In the genomic region with DNA sequence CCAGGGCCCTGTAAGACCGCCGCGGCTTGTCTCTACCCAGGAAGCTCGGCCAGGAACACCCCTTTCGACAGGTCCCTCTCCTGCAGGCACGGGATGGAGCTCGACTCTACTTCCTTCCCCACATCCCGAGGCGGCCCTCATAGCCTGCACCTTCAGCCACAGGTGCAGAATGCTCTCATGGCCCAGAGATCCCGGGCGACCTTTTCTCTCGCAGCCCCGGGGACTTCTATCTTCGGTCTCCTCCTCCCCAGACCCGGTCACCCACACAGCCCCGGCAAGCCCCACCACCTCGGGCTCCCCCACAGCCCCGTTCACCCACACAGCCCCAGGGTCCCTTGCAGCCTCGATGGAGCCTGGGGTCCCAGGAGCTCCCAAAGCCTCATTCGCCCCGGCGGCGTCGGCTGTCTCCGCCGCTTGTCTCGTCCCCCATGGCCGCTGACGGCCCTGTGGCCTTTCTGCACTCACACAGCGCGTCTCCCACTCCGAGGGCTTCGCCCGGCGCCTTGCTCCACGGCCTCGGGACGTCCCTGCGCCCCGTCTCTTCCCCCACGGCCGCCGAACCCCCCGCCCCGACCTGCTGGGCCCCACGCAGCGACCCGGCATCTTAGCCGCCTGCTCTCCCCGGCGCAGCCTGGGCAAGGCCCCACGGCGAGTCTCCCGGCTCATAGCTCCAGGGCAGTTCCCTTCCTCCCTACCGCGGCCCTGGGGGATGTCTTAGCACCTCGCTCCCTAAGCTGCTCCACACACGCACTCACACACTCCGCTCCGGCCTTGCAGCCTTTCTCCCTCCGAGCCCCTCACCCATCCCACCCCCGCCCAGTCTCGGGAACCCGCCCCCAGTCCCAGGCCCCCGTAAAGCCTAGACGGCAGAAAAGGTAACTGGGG, we compare ENCODE assay signal across 1 cellular context.
TF ChIP-seq lines count a peak whose summit lies in the region.

No MANE protein-coding gene starts in this region.

TF ChIP-seq in HEK293, 187 proteins besides CTCF, POLR2A, EP300 and RAD21 (continued from another document):
- TF ChIP-seq REST (tag by site-specific recombination; IDR thresholded peaks at IDR 0.05) (no peak), ZNF518A (tag by site-specific recombination; conservative IDR thresholded peaks at IDR 0.05; ENCODE audit: low read depth) (no peak), ZNF792 (tag by site-specific recombination; IDR thresholded peaks at IDR 0.05) (no peak), ZNF548 (tag by site-specific recombination; IDR thresholded peaks at IDR 0.05) (no peak), KLF8 (tag by site-specific recombination; IDR thresholded peaks at IDR 0.05) (no peak), ZNF555 (tag by site-specific recombination; conservative IDR thresholded peaks at IDR 0.05) (no peak), YY2 (tag by site-specific recombination; IDR thresholded peaks at IDR 0.05) (0 out of 2 replicates have a peak, but pooled peaks have one; percentile 32), ZNF433 (tag by site-specific recombination; IDR thresholded peaks at IDR 0.05; ENCODE audit: low read depth) (no peak), ZNF335 (tag by site-specific recombination; conservative IDR thresholded peaks at IDR 0.05) (0 out of 2 replicates have a peak, but pooled peaks have one; percentile 31), ZNF155 (tag by site-specific recombination; IDR thresholded peaks at IDR 0.05) (no peak), ZNF398 (tag by site-specific recombination; IDR thresholded peaks at IDR 0.05) (peak; percentile 83), ZSCAN30 (tag by site-specific recombination; IDR thresholded peaks at IDR 0.05) (no peak), SP7 (tag by site-specific recombination; IDR thresholded peaks at IDR 0.05) (no peak), ZNF341 (tag by site-specific recombination; IDR thresholded peaks at IDR 0.05; ENCODE audit: low read depth) (peak; percentile 86), ZSCAN4 (tag by site-specific recombination; IDR thresholded peaks at IDR 0.05) (no peak), ZNF623 (tag by site-specific recombination; IDR thresholded peaks at IDR 0.05) (no peak), ZBTB7A (tag by site-specific recombination; IDR thresholded peaks at IDR 0.05; ENCODE audit: low read depth) (no peak), ZNF23 (tag by site-specific recombination; IDR thresholded peaks at IDR 0.05; ENCODE audit: borderline replicate concordance) (no peak), ZNF354C (tag by site-specific recombination; IDR thresholded peaks at IDR 0.05; ENCODE audit: borderline replicate concordance, low read depth) (no peak), KLF9 (tag by site-specific recombination; IDR thresholded peaks at IDR 0.05; ENCODE audit: low read depth) (no peak), SCRT1 (tag by site-specific recombination; IDR thresholded peaks at IDR 0.05; ENCODE audit: borderline replicate concordance) (peak; percentile 16; the same call in 1 of the 2 replicates), ZNF645 (tag by site-specific recombination; IDR thresholded peaks at IDR 0.05) (no peak), ZNF677 (tag by site-specific recombination; IDR thresholded peaks at IDR 0.05) (no peak)
- TF ChIP-seq, protein P1, sequence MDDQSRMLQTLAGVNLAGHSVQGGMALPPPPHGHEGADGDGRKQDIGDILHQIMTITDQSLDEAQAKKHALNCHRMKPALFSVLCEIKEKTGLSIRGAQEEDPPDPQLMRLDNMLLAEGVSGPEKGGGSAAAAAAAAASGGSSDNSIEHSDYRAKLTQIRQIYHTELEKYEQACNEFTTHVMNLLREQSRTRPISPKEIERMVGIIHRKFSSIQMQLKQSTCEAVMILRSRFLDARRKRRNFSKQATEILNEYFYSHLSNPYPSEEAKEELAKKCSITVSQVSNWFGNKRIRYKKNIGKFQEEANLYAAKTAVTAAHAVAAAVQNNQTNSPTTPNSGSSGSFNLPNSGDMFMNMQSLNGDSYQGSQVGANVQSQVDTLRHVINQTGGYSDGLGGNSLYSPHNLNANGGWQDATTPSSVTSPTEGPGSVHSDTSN (CRISPR knock-in tag; IDR thresholded peaks at IDR 0.05), result 0 out of 2 replicates have a peak, but pooled peaks have one; percentile 28
